In genomic region chr7:73851410-73852338, GRCh38 we compare ENCODE assay signal across 8 cellular contexts. TPM values are rescaled to one million over a fixed set of nuclear protein-coding genes. Genes with fewer than 3 reads are reported as not detected.
DNase-seq lines count a peak whose midpoint lies in the region; ATAC-seq and TF ChIP-seq lines count a peak whose summit lies in the region.

No MANE protein-coding gene starts in this region.

- no peaks in the 10 kb centered on the region for H3K27me3 ChIP-seq in CD4-positive, CD25-positive, alpha-beta regulatory T cell (ENCODE audit: control insufficient read depth, insufficient read depth, low read length)
- H3K27me3 ChIP-seq in esophagus muscularis mucosa: peaks cover 0 to 8% (median 0%) of the 10 kb centered on the region in 4 donors
- H3K27me3 ChIP-seq in effector memory CD4-positive, alpha-beta T cell (replicated peaks; ENCODE audit: control insufficient read depth, insufficient read depth, low read length, poor library complexity, severe bottlenecking): no peaks in the 10 kb centered on the region

- TF ChIP-seq CTCF in esophagus muscularis mucosa (IDR thresholded peaks at IDR 0.05): no peak
- TF ChIP-seq CTCF in endothelial cell (IDR thresholded peaks at IDR 0.05; ENCODE audit: unreplicated experiment): no peak

- H3K36me3 Mint-ChIP-seq in CD4-positive, CD25-positive, alpha-beta regulatory T cell: no peaks in the 10 kb centered on the region
- H3K36me3 Mint-ChIP-seq in T-cell (no peaks in the 10 kb centered on the region), endothelial cell (ENCODE audit: low read depth, unreplicated experiment) (no peaks in the 10 kb centered on the region)

- peak overlapping the region in 3 of 4 donors; percentile 47 to 60 (median 58) for H3K4me3 Mint-ChIP-seq in CD4-positive, CD25-positive, alpha-beta regulatory T cell
- H3K4me3 Mint-ChIP-seq in T-cell: no peak overlapping the region
- H3K4me3 Mint-ChIP-seq in endothelial cell (ENCODE audit: unreplicated experiment): no peak overlapping the region

- H3K27ac ChIP-seq in CD4-positive, CD25-positive, alpha-beta regulatory T cell (ENCODE audit: insufficient read depth, low read length, poor library complexity, severe bottlenecking): peak overlapping the region; percentile 73
- peak overlapping the region; percentile 59 to 70 (median 64) for H3K27ac ChIP-seq in esophagus muscularis mucosa (replicated peaks in 1 of 4)
- no peak overlapping the region for H3K27ac ChIP-seq in effector memory CD4-positive, alpha-beta T cell (ENCODE audit: insufficient read depth, low read length, poor library complexity, severe bottlenecking)

- POLR2A ChIA-PET in T-cell (lab: Charles Lee): interaction anchor here in 1 of 2 donors (0.6 kb wide), 1 partner anchor 221 kb away, joined by 7 read pairs; no protein-coding TSS in a partner anchor

- H3K4me3 ChIP-seq in CD4-positive, CD25-positive, alpha-beta regulatory T cell (ENCODE audit: low read depth, low read length): peak overlapping the region; percentile 42
- no peak overlapping the region for H3K4me3 ChIP-seq in esophagus muscularis mucosa
- no peak overlapping the region for H3K4me3 ChIP-seq in effector memory CD4-positive, alpha-beta T cell (ENCODE audit: insufficient read depth, low read depth, low read length, poor library complexity, severe bottlenecking)

- TF ChIP-seq EP300 in esophagus muscularis mucosa (IDR thresholded peaks at IDR 0.05): no peak

- TF ChIP-seq POLR2A in esophagus muscularis mucosa (IDR thresholded peaks at IDR 0.05; ENCODE audit: low read depth): no peak

- CTCF ChIA-PET in T-cell (lab: Charles Lee): no interaction called here

- no peaks in the 10 kb centered on the region for H3K27me3 Mint-ChIP-seq in CD4-positive, CD25-positive, alpha-beta regulatory T cell
- H3K27me3 Mint-ChIP-seq in T-cell (peaks cover 8 to 9% of the 10 kb centered on the region in 2 donors), endothelial cell (ENCODE audit: unreplicated experiment) (peaks cover 7% of the 10 kb centered on the region)

- 41% methylated on average over 8 of the region's 8 CpGs for WGBS in esophagus muscularis mucosa

- H3K9me3 Mint-ChIP-seq in CD4-positive, CD25-positive, alpha-beta regulatory T cell: no peaks in the 10 kb centered on the region
- H3K9me3 Mint-ChIP-seq in T-cell (no peaks in the 10 kb centered on the region), endothelial cell (ENCODE audit: unreplicated experiment) (no peaks in the 10 kb centered on the region)

- H3K9me3 ChIP-seq in CD4-positive, CD25-positive, alpha-beta regulatory T cell (ENCODE audit: control insufficient read depth in 2 of 2, low read length in 2 of 2): no peaks in the 10 kb centered on the region
- H3K9me3 ChIP-seq in esophagus muscularis mucosa: no peaks in the 10 kb centered on the region
- H3K9me3 ChIP-seq in effector memory CD4-positive, alpha-beta T cell (ENCODE audit: control insufficient read depth, low read length): no peaks in the 10 kb centered on the region

- peaks cover 5 to 40% (median 21%) of the 10 kb centered on the region in 4 donors for H3K4me1 Mint-ChIP-seq in CD4-positive, CD25-positive, alpha-beta regulatory T cell
- H3K4me1 Mint-ChIP-seq in T-cell (peaks cover 0 to 20% (median 14%) of the 10 kb centered on the region in 3 donors), endothelial cell (ENCODE audit: unreplicated experiment) (peaks cover 8% of the 10 kb centered on the region)

- peaks cover 44% of the 10 kb centered on the region for H3K4me1 ChIP-seq in CD4-positive, CD25-positive, alpha-beta regulatory T cell (ENCODE audit: control insufficient read depth, insufficient read depth, low read length, poor library complexity, severe bottlenecking)
- H3K4me1 ChIP-seq in esophagus muscularis mucosa: peaks cover 13 to 37% (median 31%) of the 10 kb centered on the region in 4 donors
- H3K4me1 ChIP-seq in effector memory CD4-positive, alpha-beta T cell (ENCODE audit: control insufficient read depth, insufficient read depth, low read length, poor library complexity, severe bottlenecking): peaks cover 7% of the 10 kb centered on the region

- H3K27ac Mint-ChIP-seq in CD4-positive, CD25-positive, alpha-beta regulatory T cell: peak overlapping the region; percentile 88 to 96 (median 92)
- H3K27ac Mint-ChIP-seq in T-cell (peak overlapping the region; percentile 77 to 78), endothelial cell (ENCODE audit: unreplicated experiment) (no peak overlapping the region)

- ATAC-seq in CD4-positive, CD25-positive, alpha-beta regulatory T cell (ENCODE audit: low read depth in 2 of 2): peak; percentile 91 to 93
- ATAC-seq in GM19023 (IDR thresholded peaks at IDR 0.05; ENCODE audit: unreplicated experiment) (peak; percentile 65), HG03439 (IDR thresholded peaks at IDR 0.05; ENCODE audit: unreplicated experiment) (peak; percentile 80), T-cell (replicated peaks in 1 of 4) (peak; percentile 58 to 81 (median 79)), sciatic nerve (peak; percentile 86)

- intact Hi-C loops in esophagus muscularis mucosa (cut with DNase I): no loop called here
- intact Hi-C loops in sciatic nerve (cut with DNase I): no loop called here

- peak; percentile 21 to 87 (median 64) for DNase-seq in CD4-positive, CD25-positive, alpha-beta regulatory T cell
- no peak for DNase-seq in T-cell
- DNase-seq in esophagus muscularis mucosa (ENCODE audit: extremely low spot score): no peak
- no peak for DNase-seq in sciatic nerve (ENCODE audit: low spot score)
- no peak for DNase-seq in effector memory CD4-positive, alpha-beta T cell
- DNase-seq in endothelial cell (ENCODE audit: low spot score): no peak

- H3K36me3 ChIP-seq in CD4-positive, CD25-positive, alpha-beta regulatory T cell (ENCODE audit: control insufficient read depth, insufficient read depth, low read length): no peaks in the 10 kb centered on the region
- no peaks in the 10 kb centered on the region for H3K36me3 ChIP-seq in esophagus muscularis mucosa
- no peaks in the 10 kb centered on the region for H3K36me3 ChIP-seq in effector memory CD4-positive, alpha-beta T cell (ENCODE audit: control insufficient read depth, insufficient read depth, low read length)

RNA-seq across cellular contexts. Expression of gene TMEM270, which starts 9.3 kb away (rescaled TPM):
- total RNA-seq in CD4-positive, CD25-positive, alpha-beta regulatory T cell: not detected
- under 1 TPM in 1 of 4 donors, not detected in 3; 0.34 TPM for polyA plus RNA-seq in CD4-positive, CD25-positive, alpha-beta regulatory T cell
- not detected for total RNA-seq in T-cell
- not detected for total RNA-seq in esophagus muscularis mucosa
- not detected for total RNA-seq in sciatic nerve
- total RNA-seq in endothelial cell (ENCODE audit: unreplicated experiment): not detected

RNA-seq across cellular contexts. Expression of gene METTL27, which starts 9.4 kb away (rescaled TPM):
- 2.9 TPM for total RNA-seq in CD4-positive, CD25-positive, alpha-beta regulatory T cell
- polyA plus RNA-seq in CD4-positive, CD25-positive, alpha-beta regulatory T cell: 10 to 100 TPM in 2 of 4 donors, 1 to 10 TPM in 2; 1.1 to 29.1 (median 11.9) TPM
- total RNA-seq in T-cell (1 to 10 TPM in 4 of 5 donors, under 1 TPM in 1; 0.45 to 7.2 (median 1.8) TPM), esophagus muscularis mucosa (1 to 10 TPM in 3 of 4 donors, under 1 TPM in 1; 0.83 to 4.0 (median 2.8) TPM), sciatic nerve (6.2 TPM), endothelial cell (ENCODE audit: unreplicated experiment) (6.1 TPM)

RNA-seq across cellular contexts. Expression of gene CLDN4, which starts 20.9 kb away (rescaled TPM):
- 0.79 TPM for total RNA-seq in CD4-positive, CD25-positive, alpha-beta regulatory T cell
- under 1 TPM; 0.10 to 0.63 (median 0.23) TPM for polyA plus RNA-seq in CD4-positive, CD25-positive, alpha-beta regulatory T cell
- total RNA-seq in T-cell: 1 to 10 TPM in 1 of 5 donors, under 1 TPM in 2, not detected in 2; 0.53 to 1.3 (median 0.79) TPM
- total RNA-seq in esophagus muscularis mucosa: 1 to 10 TPM in 2 of 4 donors, under 1 TPM in 2; 0.42 to 3.1 (median 1.7) TPM
- total RNA-seq in sciatic nerve: 0.85 TPM
- total RNA-seq in endothelial cell (ENCODE audit: unreplicated experiment): 1.6 TPM

Comparison
In these comparisons a context has a peak if more than half of its experiments do, and no peak if none do; other contexts are left out.
1. DNase-seq: peak in CD4-positive, CD25-positive, alpha-beta regulatory T cell (3 of 3); none in T-cell (0 of 34), esophagus muscularis mucosa (single experiment), sciatic nerve (single experiment), effector memory CD4-positive, alpha-beta T cell (0 of 3) and endothelial cell (single experiment).
2. H3K4me3 Mint-ChIP-seq: peak in CD4-positive, CD25-positive, alpha-beta regulatory T cell (3 of 4); none in T-cell (0 of 3) and endothelial cell (single experiment).
3. Peak in every context shown above with its lines, with median percentiles within 50 percentile points of each other: ATAC-seq.